Comparison of ENCODE assay signal across 9 cellular contexts in genomic region chr4:174259580-174259979, GRCh38.
"Had no signal": no experiment of that assay in that cellular context is flagged by ENCODE, and none has a peak within 500 bp of the region (broad histone marks: within the 10 kb centered on the region; RNA-seq: fewer than 3 reads in every experiment).

No MANE protein-coding gene starts in this region.

- H3K36me3 ChIP-seq: ovary, thoracic aorta had no signal

- H3K27me3 ChIP-seq: ovary, stomach had no signal

- DNase-seq: activated naive CD4-positive, alpha-beta T cell treated with anti-CD3 and anti-CD28 coated beads, Interleukin-2, amount 10 ng/mL, durations not matched to agents 7 days and 5 days; cortex of kidney; effector memory CD4-positive, alpha-beta T cell; hippocampal formation; ovary; stimulated activated CD4-positive, alpha-beta T cell treated with anti-CD3 and anti-CD28 coated beads, Interleukin-4, amount 100 ng/mL, for 24 hours; stomach had no signal

- H3K27ac ChIP-seq: ovary, thoracic aorta had no signal

- H3K4me3 ChIP-seq: ovary, stomach, thoracic aorta had no signal

- H3K9me3 ChIP-seq: ovary, stomach, thoracic aorta had no signal

- FAIRE-seq: urothelium cell line had no signal
